ENCODE assay signal across 23 cellular contexts in genomic region chr12:23333938-23334337, GRCh38.
DNase-seq lines count a peak whose midpoint lies in the region; ATAC-seq, FAIRE-seq and TF ChIP-seq lines count a peak whose summit lies in the region.
"Had no signal": no experiment of that assay in that cellular context is flagged by ENCODE, and none has a peak within 500 bp of the region (broad histone marks: within the 10 kb centered on the region; RNA-seq: fewer than 3 reads in every experiment).

No MANE protein-coding gene starts in this region.

- no peak for TF ChIP-seq CTCF in HepG2 (CRISPR knock-in tag; IDR thresholded peaks at IDR 0.05)
- no peak for TF ChIP-seq CTCF in right lobe of liver (IDR thresholded peaks at IDR 0.05)
- no peak for TF ChIP-seq CTCF in GM12878 (IDR thresholded peaks at IDR 0.05 in 2 of 3, conservative IDR thresholded peaks at IDR 0.05 in 1 of 3; ENCODE audit: control insufficient read depth in 2 of 3, extremely low read depth in 1 of 3, insufficient read depth in 1 of 3, low read depth in 3 of 3, low read length in 3 of 3)

- H3K4me3 ChIP-seq in HepG2 (replicated peaks in 1 of 3; ENCODE audit: insufficient read depth in 1 of 3, low read depth in 2 of 3, low read length in 3 of 3) (no peak overlapping the region), right lobe of liver (no peak overlapping the region), GM12878 (no peak overlapping the region)
- H3K4me3 ChIP-seq: BLaER1 had no signal

- in situ Hi-C loops in HepG2 (cut with HindIII; ENCODE audit: extremely low pct_ligation_motif_present, low pct_unique_long_range_greater_than_20kb) (no loop called here), GM12878 (cut with MboI) (no loop called here)

- TF ChIP-seq EP300 in HepG2 (IDR thresholded peaks at IDR 0.05; ENCODE audit: low read depth in 2 of 2, low read length in 2 of 2) (no peak), HepG2 (CRISPR knock-in tag; IDR thresholded peaks at IDR 0.05; ENCODE audit: borderline replicate concordance) (no peak), GM12878 (IDR thresholded peaks at IDR 0.05; ENCODE audit: borderline replicate concordance in 1 of 2, control insufficient read depth in 1 of 2, low read depth in 2 of 2, low read length in 2 of 2) (no peak)

- CTCF ChIA-PET in HepG2 (lab: Yijun Ruan, JAX; ENCODE audit: low intra/inter-chr PET ratio, low total read pairs) = no interaction called here
- CTCF ChIA-PET in GM12878 (lab: Yijun Ruan, JAX) = no interaction called here

- RAD21 ChIA-PET in GM12878 (lab: Charles Lee; ENCODE audit: unreplicated experiment) = no interaction called here

- intact Hi-C loops in HepG2 (cut with micrococcal nuclease; ENCODE audit: unreplicated experiment) = no loop called here
- intact Hi-C loops in right lobe of liver (cut with DNase I) = no loop called here
- intact Hi-C loops in GM12878 (cut with micrococcal nuclease; ENCODE audit: unreplicated experiment) = no loop called here

- DNase-seq in HepG2 (ENCODE audit: low spot score) = no peak
- no peak for DNase-seq in right lobe of liver
- no peak for DNase-seq in GM12878 (ENCODE audit: low read depth, low spot score)
- no peak for DNase-seq in frontal cortex (ENCODE audit: low spot score in 2 of 2)
- DNase-seq in T1000 (lab: John Stamatoyannopoulos, UW) = no peak
- DNase-seq in COLO668 (lab: John Stamatoyannopoulos, UW; ENCODE audit: unreplicated experiment) = no peak
- DNase-seq: ACHN; BE2C; C1 segment of cervical spinal cord; Caco-2; Calu3; CD4-positive, alpha-beta memory T cell; CD4-positive, CD25-positive, alpha-beta regulatory T cell; CD8-positive, alpha-beta memory T cell; DMS79 treated with DMSO at 0.1 percent for 48 hours; GF-D8 had no signal

- H3K4me2 ChIP-seq in HepG2 (ENCODE audit: low read depth, low read length) (no peak overlapping the region), GM12878 (ENCODE audit: control insufficient read depth, insufficient read depth) (no peak overlapping the region)
- H3K4me2 ChIP-seq: BLaER1 had no signal

- H3K4me1 ChIP-seq in HepG2 (ENCODE audit: insufficient read depth, low read length) (no peaks in the 10 kb centered on the region), right lobe of liver (no peaks in the 10 kb centered on the region), GM12878 (ENCODE audit: control insufficient read depth, insufficient read depth, low read length) (no peaks in the 10 kb centered on the region)
- H3K4me1 ChIP-seq: BE2C, BLaER1, Caco-2 had no signal

- no peaks in the 10 kb centered on the region for H4K20me1 ChIP-seq in HepG2 (ENCODE audit: insufficient read depth, low read length)
- no peaks in the 10 kb centered on the region for H4K20me1 ChIP-seq in GM12878 (ENCODE audit: control insufficient read depth, insufficient read depth)
- H4K20me1 ChIP-seq: BLaER1 had no signal

- no peaks in the 10 kb centered on the region for H3K27me3 ChIP-seq in HepG2 (ENCODE audit: control insufficient read depth in 1 of 2, insufficient read depth in 2 of 2, low read length in 2 of 2)
- no peaks in the 10 kb centered on the region for H3K27me3 ChIP-seq in right lobe of liver
- no peaks in the 10 kb centered on the region for H3K27me3 ChIP-seq in GM12878 (replicated peaks in 1 of 2; ENCODE audit: control insufficient read depth in 2 of 2, insufficient read depth in 2 of 2, low read length in 1 of 2)
- H3K27me3 ChIP-seq: BE2C, BLaER1 had no signal

- POLR2A ChIA-PET in HepG2 (lab: Yijun Ruan, JAX) = no interaction called here
- POLR2A ChIA-PET in GM12878 (lab: Charles Lee) = no interaction called here

- H3K79me2 ChIP-seq in HepG2 (ENCODE audit: insufficient read depth, low read length) = no peaks in the 10 kb centered on the region
- H3K79me2 ChIP-seq in GM12878 (ENCODE audit: control insufficient read depth, insufficient read depth, low read length) = no peaks in the 10 kb centered on the region

- SMC1A ChIA-PET in GM12878 (lab: Charles Lee; ENCODE audit: uncharacterized antibody, unreplicated experiment) = no interaction called here

- H3K36me3 ChIP-seq in HepG2 (replicated peaks in 1 of 2; ENCODE audit: control insufficient read depth in 1 of 2, insufficient read depth in 2 of 2, low read length in 2 of 2) = no peaks in the 10 kb centered on the region
- no peaks in the 10 kb centered on the region for H3K36me3 ChIP-seq in right lobe of liver
- no peaks in the 10 kb centered on the region for H3K36me3 ChIP-seq in GM12878 (ENCODE audit: control insufficient read depth in 2 of 2, insufficient read depth in 2 of 2, low read length in 1 of 2)
- H3K36me3 ChIP-seq: BE2C, BLaER1 had no signal

- TF ChIP-seq RAD21 in HepG2 (CRISPR knock-in tag; IDR thresholded peaks at IDR 0.05) (no peak), GM12878 (IDR thresholded peaks at IDR 0.05; ENCODE audit: insufficient read depth, low read depth, low read length) (no peak)

- no peak overlapping the region for H3K27ac ChIP-seq in HepG2 (ENCODE audit: extremely low read length, insufficient read depth, low read length)
- no peak overlapping the region for H3K27ac ChIP-seq in right lobe of liver
- H3K27ac ChIP-seq in GM12878 (ENCODE audit: control insufficient read depth, insufficient read depth) = no peak overlapping the region
- H3K27ac ChIP-seq: 22Rv1, BLaER1 had no signal

- ATAC-seq in HepG2 = no peak
- ATAC-seq in right lobe of liver = no peak
- ATAC-seq in GM12878 = no peak
- ATAC-seq in HG03439 (IDR thresholded peaks at IDR 0.05; ENCODE audit: unreplicated experiment) = no peak

- H3K9me3 ChIP-seq in HepG2 (ENCODE audit: low read length) (no peaks in the 10 kb centered on the region), right lobe of liver (no peaks in the 10 kb centered on the region), GM12878 (replicated peaks; ENCODE audit: control insufficient read depth, insufficient read depth, low read length) (no peaks in the 10 kb centered on the region)
- H3K9me3 ChIP-seq: BE2C, BLaER1, Caco-2 had no signal

- H3K9ac ChIP-seq in HepG2 (ENCODE audit: insufficient read depth, low read depth, low read length) (no peak overlapping the region), GM12878 (ENCODE audit: control insufficient read depth, insufficient read depth, low read length) (no peak overlapping the region)
- H3K9ac ChIP-seq: BLaER1 had no signal

- WGBS in HepG2 (ENCODE audit: low lambda C conversion rate) = 3% methylated on average over 2 of the region's 2 CpGs
- WGBS in right lobe of liver (ENCODE audit: insufficient coverage, low coverage, low lambda C conversion rate, missing lambda C conversion rate) = 83% methylated on average over 2 of the region's 2 CpGs
- WGBS in GM12878 (ENCODE audit: insufficient coverage, insufficient replicate concordance, low lambda C conversion rate, missing lambda C conversion rate) = 2% methylated on average over 2 of the region's 2 CpGs

- no peak for TF ChIP-seq POLR2A in HepG2 (IDR thresholded peaks at IDR 0.05; ENCODE audit: insufficient read depth in 1 of 2, low read depth in 2 of 2, low read length in 2 of 2)
- no peak for TF ChIP-seq POLR2A in right lobe of liver (IDR thresholded peaks at IDR 0.05)
- no peak for TF ChIP-seq POLR2A in GM12878 (IDR thresholded peaks at IDR 0.05; ENCODE audit: low read depth, low read length)

- no TSS peak for BruUV-seq in HepG2 (replicated peaks; lab: Mats Ljungman, UMichigan)
- no TSS peak for BruUV-seq in GM12878 (replicated peaks; lab: Mats Ljungman, UMichigan)

- no peak for FAIRE-seq in HepG2 (lab: Jason Lieb, UNC)
- FAIRE-seq in GM12878 (lab: Jason Lieb, UNC) = no peak
- peak; percentile 56 for FAIRE-seq in frontal cortex (lab: Jason Lieb, UNC)
- FAIRE-seq: D721Med, G401.6, GM12892, GM18507 had no signal

- H2AFZ ChIP-seq in HepG2 (ENCODE audit: low read length) (no peak overlapping the region), GM12878 (ENCODE audit: control insufficient read depth, low read depth, low read length) (no peak overlapping the region)

TF ChIP-seq in HepG2, 621 proteins besides CTCF, POLR2A, EP300 and RAD21 (continues in another document):
- no peak for TF ChIP-seq ZNF556 (CRISPR knock-in tag; IDR thresholded peaks at IDR 0.05; ENCODE audit: borderline replicate concordance)
- TF ChIP-seq ZNF205 (CRISPR knock-in tag; IDR thresholded peaks at IDR 0.05) = no peak
- no peak for TF ChIP-seq ZNF562 (CRISPR knock-in tag; IDR thresholded peaks at IDR 0.05; ENCODE audit: borderline replicate concordance)
- TF ChIP-seq HCFC1 (IDR thresholded peaks at IDR 0.05; ENCODE audit: low read depth, low read length) = no peak
- peak; percentile 94 for TF ChIP-seq ATF7 (IDR thresholded peaks at IDR 0.05)
- no peak for TF ChIP-seq ATF7 (CRISPR knock-in tag; IDR thresholded peaks at IDR 0.05)
- TF ChIP-seq YY1 (IDR thresholded peaks at IDR 0.05; ENCODE audit: insufficient read depth, insufficient replicate concordance, low read depth, low read length) = no peak
- TF ChIP-seq FOXA1 (IDR thresholded peaks at IDR 0.05) = no peak
- TF ChIP-seq FOXA1 (CRISPR knock-in tag; IDR thresholded peaks at IDR 0.05) = no peak

TF ChIP-seq in GM12878, 131 proteins besides CTCF, POLR2A, EP300 and RAD21:
- TF ChIP-seq ATF7 (IDR thresholded peaks at IDR 0.05; ENCODE audit: low read depth) (0 out of 2 replicates have a peak, but pooled peaks have one; percentile 31), JUND (IDR thresholded peaks at IDR 0.05; ENCODE audit: low read depth, low read length) (no peak)
